In the genomic region with DNA sequence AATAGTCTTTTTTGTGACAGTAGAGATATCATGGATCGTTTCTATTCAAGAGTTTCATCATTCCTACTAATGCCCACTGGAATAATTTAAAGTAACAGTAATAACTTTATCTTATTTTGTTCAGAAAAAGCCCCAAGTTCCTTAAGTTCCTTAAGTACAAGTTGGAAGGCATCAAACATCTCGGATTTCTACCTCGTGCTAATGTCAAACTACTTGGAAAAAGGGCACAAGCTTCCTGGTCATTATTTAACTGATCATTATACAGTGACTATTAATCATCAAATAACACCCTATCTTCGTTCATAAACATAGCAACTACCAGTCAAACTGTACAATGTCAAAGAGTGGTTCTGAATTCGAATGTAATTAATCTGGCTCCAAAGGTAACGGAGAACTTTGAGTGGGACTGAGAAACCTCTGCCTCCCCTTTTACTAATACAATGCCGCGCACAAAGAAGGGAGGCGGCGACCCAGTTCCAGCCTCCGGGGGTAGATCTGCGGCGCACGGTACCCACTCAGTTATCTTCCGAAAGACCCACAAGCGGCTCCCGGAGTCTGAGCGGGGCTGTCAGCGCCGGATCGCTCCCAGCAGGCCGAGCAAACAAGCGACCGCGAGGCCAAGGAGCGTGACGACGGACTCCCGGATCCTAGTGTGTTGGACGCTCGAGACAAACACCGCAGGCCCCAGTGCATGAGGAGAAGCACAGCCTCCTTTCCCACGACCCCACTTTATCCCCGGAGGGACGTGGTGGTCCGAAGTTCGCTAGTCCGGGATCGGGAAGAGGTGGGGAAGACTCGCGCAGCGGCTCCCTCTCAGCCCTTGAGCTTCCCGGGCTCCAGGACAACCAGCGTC, we compare ENCODE assay signal across 8 cellular contexts. TPM values are rescaled to one million over a fixed set of nuclear protein-coding genes. Genes with fewer than 3 reads are reported as not detected.
DNase-seq lines count a peak whose midpoint lies in the region; ATAC-seq and TF ChIP-seq lines count a peak whose summit lies in the region.

No MANE protein-coding gene starts in this region.

- no peak for TF ChIP-seq CTCF in epithelial cell of proximal tubule (conservative IDR thresholded peaks at IDR 0.05; ENCODE audit: low read depth, low read length)

- H3K27me3 ChIP-seq in muscle layer of duodenum (ENCODE audit: low read depth, low read length) = no peaks in the 10 kb centered on the region

- H3K4me3 Mint-ChIP-seq in activated CD8-positive, alpha-beta memory T cell treated with anti-CD3 and anti-CD28 coated beads, Interleukin-2, amount 10 ng/mL, durations not matched to agents 7 days and 5 days = peak overlapping the region; percentile 96

- H3K27me3 Mint-ChIP-seq in activated CD8-positive, alpha-beta memory T cell treated with anti-CD3 and anti-CD28 coated beads, Interleukin-2, amount 10 ng/mL, durations not matched to agents 7 days and 5 days = no peaks in the 10 kb centered on the region

- peak; percentile 31 for ATAC-seq in HG02884 (IDR thresholded peaks at IDR 0.05; ENCODE audit: unreplicated experiment)
- ATAC-seq in activated CD8-positive, alpha-beta memory T cell treated with anti-CD3 and anti-CD28 coated beads, Interleukin-2, amount 10 ng/mL, durations not matched to agents 7 days and 5 days = peak; percentile 27

- no peaks in the 10 kb centered on the region for H3K36me3 ChIP-seq in muscle layer of duodenum (ENCODE audit: control insufficient read depth in 1 of 2, insufficient read depth in 2 of 2, low read length in 2 of 2)

- peaks cover 6 to 30% of the 10 kb centered on the region in 2 donors for H3K4me1 ChIP-seq in muscle layer of duodenum (ENCODE audit: control insufficient read depth in 1 of 2, insufficient read depth in 2 of 2, low read length in 2 of 2)

- no peaks in the 10 kb centered on the region for H3K9me3 ChIP-seq in muscle layer of duodenum (ENCODE audit: control insufficient read depth in 1 of 2, low read length in 2 of 2)

- CTCF ChIA-PET in activated CD8-positive, alpha-beta memory T cell treated with anti-CD3 and anti-CD28 coated beads, Interleukin-2, amount 10 ng/mL, durations not matched to agents 7 days and 5 days (lab: Charles Lee) = interaction anchor here (0.9 to 2.2 kb wide), 4 partner anchors 10 to 149 kb away, joined by 3 to 9 read pairs (median 3); partner anchors contain the start of gene FBXO30

- H3K4me3 ChIP-seq in epithelial cell of proximal tubule (ENCODE audit: low read depth, low read length) (peak overlapping the region; percentile 91), muscle layer of duodenum (ENCODE audit: low read depth in 1 of 2, low read length in 2 of 2) (peak overlapping the region; percentile 81 to 86)

- H3K4me1 Mint-ChIP-seq in activated CD8-positive, alpha-beta memory T cell treated with anti-CD3 and anti-CD28 coated beads, Interleukin-2, amount 10 ng/mL, durations not matched to agents 7 days and 5 days = peaks cover 28% of the 10 kb centered on the region

- peaks cover 2% of the 10 kb centered on the region for H3K36me3 Mint-ChIP-seq in activated CD8-positive, alpha-beta memory T cell treated with anti-CD3 and anti-CD28 coated beads, Interleukin-2, amount 10 ng/mL, durations not matched to agents 7 days and 5 days

- no peaks in the 10 kb centered on the region for H3K9me3 Mint-ChIP-seq in activated CD8-positive, alpha-beta memory T cell treated with anti-CD3 and anti-CD28 coated beads, Interleukin-2, amount 10 ng/mL, durations not matched to agents 7 days and 5 days (ENCODE audit: low read depth)

- H3K27ac ChIP-seq in muscle layer of duodenum (ENCODE audit: low read length) = peak overlapping the region; percentile 73

- peak overlapping the region; percentile 89 for H3K27ac Mint-ChIP-seq in activated CD8-positive, alpha-beta memory T cell treated with anti-CD3 and anti-CD28 coated beads, Interleukin-2, amount 10 ng/mL, durations not matched to agents 7 days and 5 days

- DNase-seq in NCI-H1436 (lab: John Stamatoyannopoulos, UW) = peak; percentile 3
- DNase-seq in NCI-H1436 treated with DMSO at 0.1 percent for 48 hours (lab: John Stamatoyannopoulos, UW) = no peak
- DNase-seq in NCI-H2171 treated with DMSO at 0.1 percent for 48 hours (lab: John Stamatoyannopoulos, UW) = peak; percentile 40
- DNase-seq in activated CD8-positive, alpha-beta memory T cell treated with anti-CD3 and anti-CD28 coated beads, Interleukin-2, amount 10 ng/mL, durations not matched to agents 7 days and 5 days = peak; percentile 62
- DNase-seq in epithelial cell of proximal tubule (ENCODE audit: low read depth) = no peak
- peak; percentile 12 to 17 for DNase-seq in stimulated activated CD8-positive, alpha-beta memory T cell treated with anti-CD3 and anti-CD28 coated beads, Interleukin-7, amount 100 ng/mL, for 48 hours (ENCODE audit: extremely low read depth in 1 of 2, low read depth in 1 of 2)

RNA-seq across cellular contexts. Expression of gene SHPRH, which starts 0.7 kb away (rescaled TPM):
- total RNA-seq in activated CD8-positive, alpha-beta memory T cell treated with anti-CD3 and anti-CD28 coated beads, Interleukin-2, amount 10 ng/mL, durations not matched to agents 7 days and 5 days = 10 to 100 TPM; 15.2 to 17.8 TPM
- total RNA-seq in epithelial cell of proximal tubule = 7.3 and 8.0 TPM in 2 replicates

Comparison
In these comparisons a context has a peak if more than half of its experiments do, and no peak if none do; other contexts are left out.
1. DNase-seq: peak in NCI-H1436 (single experiment), NCI-H2171 treated with DMSO at 0.1 percent for 48 hours (single experiment), activated CD8-positive, alpha-beta memory T cell treated with anti-CD3 and anti-CD28 coated beads, Interleukin-2, amount 10 ng/mL, durations not matched to agents 7 days and 5 days (single experiment) and stimulated activated CD8-positive, alpha-beta memory T cell treated with anti-CD3 and anti-CD28 coated beads, Interleukin-7, amount 100 ng/mL, for 48 hours (2 of 2); none in NCI-H1436 treated with DMSO at 0.1 percent for 48 hours (single experiment) and epithelial cell of proximal tubule (single experiment).